8 cellular contexts compared by ENCODE assay signal in genomic region chr15:80072285-80072684, GRCh38. TPM values are rescaled to one million over a fixed set of nuclear protein-coding genes. Genes with fewer than 3 reads are reported as not detected.
DNase-seq lines count a peak whose midpoint lies in the region; ATAC-seq, FAIRE-seq and TF ChIP-seq lines count a peak whose summit lies in the region.

No MANE protein-coding gene starts in this region.

- peak; percentile 85 for ATAC-seq in GM21390 (IDR thresholded peaks at IDR 0.05; ENCODE audit: unreplicated experiment)

- H3K27me3 Mint-ChIP-seq in astrocyte (ENCODE audit: low read depth, unreplicated experiment): no peaks in the 10 kb centered on the region

- H3K4me3 Mint-ChIP-seq in astrocyte (ENCODE audit: unreplicated experiment): peak overlapping the region; percentile 91

- no peaks in the 10 kb centered on the region for H3K9me3 Mint-ChIP-seq in astrocyte (ENCODE audit: unreplicated experiment)

- H3K9ac ChIP-seq in astrocyte (ENCODE audit: low read length): peak overlapping the region; percentile 83

- H3K36me3 ChIP-seq in astrocyte (ENCODE audit: insufficient read depth, low read length): no peaks in the 10 kb centered on the region

- H2AFZ ChIP-seq in astrocyte (ENCODE audit: low read depth, low read length): no peak overlapping the region

- peaks cover 38% of the 10 kb centered on the region for H4K20me1 ChIP-seq in astrocyte (ENCODE audit: insufficient read depth, low read length)

- H3K4me2 ChIP-seq in astrocyte (ENCODE audit: low read length): peak overlapping the region; percentile 83

- peak overlapping the region; percentile 68 for H3K27ac Mint-ChIP-seq in astrocyte (ENCODE audit: unreplicated experiment)

- H3K4me1 Mint-ChIP-seq in astrocyte (ENCODE audit: low read depth, unreplicated experiment): peaks cover 33% of the 10 kb centered on the region

- peaks cover 25% of the 10 kb centered on the region for H3K4me1 ChIP-seq in astrocyte (ENCODE audit: insufficient read depth, low read length)

- H3K4me3 ChIP-seq in astrocyte (ENCODE audit: insufficient read depth, low read depth, low read length): peak overlapping the region; percentile 72

- TF ChIP-seq CTCF in astrocyte (IDR thresholded peaks at IDR 0.05; ENCODE audit: insufficient read depth, low read depth, low read length): no peak

- no peaks in the 10 kb centered on the region for H3K36me3 Mint-ChIP-seq in astrocyte (ENCODE audit: low read depth, unreplicated experiment)

- FAIRE-seq in HTR-8/SVneo (lab: Jason Lieb, UNC): no peak
- peak; percentile 29 for FAIRE-seq in astrocyte (lab: Jason Lieb, UNC)

- no peaks in the 10 kb centered on the region for H3K27me3 ChIP-seq in astrocyte (ENCODE audit: insufficient read depth, low read length)

- peak overlapping the region; percentile 29 for H3K27ac ChIP-seq in astrocyte (ENCODE audit: low read depth, low read length)

- DNase-seq in DMS79 (lab: John Stamatoyannopoulos, UW): peak; percentile 43
- DNase-seq in HTR-8/SVneo (ENCODE audit: insufficient read length, low spot score): peak; percentile 74
- DNase-seq in NCI-H82 (lab: John Stamatoyannopoulos, UW): peak; percentile 95
- DNase-seq in astrocyte (ENCODE audit: low read depth): peak; percentile 90
- DNase-seq in hepatic stellate cell (ENCODE audit: low spot score): peak; percentile 59
- peak; percentile 99 for DNase-seq in renal cortical epithelial cell (ENCODE audit: low read depth)
- no peak for DNase-seq in activated CD4-positive, alpha-beta T cell treated with anti-CD3 and anti-CD28 coated beads, Interleukin-2, amount 50 U/mL, for 48 hours

- H3K9me3 ChIP-seq in astrocyte (ENCODE audit: insufficient read depth, low read depth, low read length): no peaks in the 10 kb centered on the region

- H3K79me2 ChIP-seq in astrocyte (ENCODE audit: insufficient read depth, low read length): peaks cover 99% of the 10 kb centered on the region

RNA-seq across cellular contexts. Expression of gene ZFAND6, which starts 12.8 kb away (rescaled TPM):
- total RNA-seq in astrocyte (65.6 and 70.0 TPM in 2 replicates), renal cortical epithelial cell (203 and 290 TPM in 2 replicates)

Comparison
In these comparisons a context has a peak if more than half of its experiments do, and no peak if none do; other contexts are left out.
1. DNase-seq: peak in DMS79 (single experiment), HTR-8/SVneo (single experiment), NCI-H82 (single experiment), astrocyte (single experiment), hepatic stellate cell (single experiment) and renal cortical epithelial cell (single experiment); none in activated CD4-positive, alpha-beta T cell treated with anti-CD3 and anti-CD28 coated beads, Interleukin-2, amount 50 U/mL, for 48 hours (0 of 2).